ENCODE assay signal across 8 cellular contexts in the genomic region with DNA sequence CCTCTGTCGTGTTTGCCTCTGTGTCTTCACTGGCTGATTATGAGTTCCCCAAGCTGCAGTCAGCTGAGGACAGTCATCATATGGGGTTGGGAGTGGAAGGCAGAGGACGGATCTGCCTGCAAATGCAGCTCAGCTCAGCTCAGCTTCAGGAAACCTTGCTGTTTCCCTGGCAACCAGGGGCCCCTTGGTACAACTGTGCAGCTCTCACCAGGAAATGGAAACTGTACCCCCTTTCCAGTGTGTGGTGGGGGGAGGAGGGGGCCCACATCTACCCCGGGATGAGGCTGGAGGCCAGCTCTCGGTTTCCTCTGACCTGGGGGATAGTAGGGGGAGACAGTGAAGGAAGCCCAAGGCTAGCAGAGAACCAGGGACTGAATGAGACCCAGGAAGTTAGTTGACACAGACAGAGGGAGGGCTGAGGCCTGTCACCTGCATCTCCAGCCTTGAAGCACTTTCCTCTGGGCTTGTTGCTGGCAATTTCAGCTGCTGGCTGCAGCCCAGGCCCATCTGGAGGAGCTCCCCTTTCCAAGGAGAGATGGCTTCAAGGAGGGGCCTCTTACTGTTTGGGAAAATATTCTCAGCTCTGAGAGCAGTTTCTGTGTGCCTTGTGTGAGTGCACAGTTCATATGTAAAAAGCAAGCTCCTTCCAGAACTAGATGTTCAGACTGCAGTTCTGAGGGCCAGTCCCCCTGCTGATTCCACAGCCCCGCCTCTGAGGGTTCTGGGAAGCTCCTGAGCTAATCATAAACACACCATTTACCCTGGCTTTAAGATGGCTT. TPM values are rescaled to one million over a fixed set of nuclear protein-coding genes. Genes with fewer than 3 reads are reported as not detected.
DNase-seq lines count a peak whose midpoint lies in the region; ATAC-seq and TF ChIP-seq lines count a peak whose summit lies in the region.

No MANE protein-coding gene starts in this region.

- no peaks in the 10 kb centered on the region for H3K27me3 ChIP-seq in CD8-positive, alpha-beta T cell (ENCODE audit: insufficient read depth, low read length)
- no peaks in the 10 kb centered on the region for H3K27me3 ChIP-seq in testis

- peak overlapping the region; percentile 95 for H3K27ac Mint-ChIP-seq in CD8-positive, alpha-beta T cell
- H3K27ac Mint-ChIP-seq in nephron = peak overlapping the region; percentile 95 to 99 (median 97)

- no peaks in the 10 kb centered on the region for H3K9me3 Mint-ChIP-seq in CD8-positive, alpha-beta T cell
- no peaks in the 10 kb centered on the region for H3K9me3 Mint-ChIP-seq in nephron

- H3K36me3 Mint-ChIP-seq in CD8-positive, alpha-beta T cell = peaks cover 44% of the 10 kb centered on the region
- peaks cover 24% of the 10 kb centered on the region for H3K36me3 Mint-ChIP-seq in nephron (ENCODE audit: low read depth)

- 28 to 67% methylated on average over 1 to 5 of the region's 5 CpGs for WGBS in testis, 2 donors

- ATAC-seq in CD8-positive, alpha-beta T cell = peak; percentile 83
- ATAC-seq in GM19395 (IDR thresholded peaks at IDR 0.05; ENCODE audit: unreplicated experiment) = peak; percentile 62
- peak; percentile 36 for ATAC-seq in HG03558 (IDR thresholded peaks at IDR 0.05; ENCODE audit: extremely low read depth, unreplicated experiment)

- TF ChIP-seq POLR2A in testis (IDR thresholded peaks at IDR 0.05) = no peak

- peaks cover 15% of the 10 kb centered on the region for H3K36me3 ChIP-seq in CD8-positive, alpha-beta T cell (ENCODE audit: insufficient read depth, low read length)
- no peaks in the 10 kb centered on the region for H3K36me3 ChIP-seq in testis (ENCODE audit: low read depth, missing control alignments)

- H3K4me3 ChIP-seq in CD8-positive, alpha-beta T cell (ENCODE audit: low read depth, low read length) = peak overlapping the region; percentile 37
- H3K4me3 ChIP-seq in testis = no peak overlapping the region

- POLR2A ChIA-PET in CD8-positive, alpha-beta T cell (lab: Charles Lee) = interaction anchor here (0.7 to 2.0 kb wide), 10 partner anchors 10 to 73 kb away, joined by 3 to 21 read pairs (median 5); a partner anchor contains a TSS

- TF ChIP-seq CTCF in CD8-positive, alpha-beta T cell (IDR thresholded peaks at IDR 0.05) = no peak
- no peak for TF ChIP-seq CTCF in nephron (IDR thresholded peaks at IDR 0.05; ENCODE audit: unreplicated experiment in 3 of 3)
- TF ChIP-seq CTCF in testis (IDR thresholded peaks at IDR 0.05) = no peak

- peak overlapping the region; percentile 65 for H3K27ac ChIP-seq in CD8-positive, alpha-beta T cell (ENCODE audit: low read depth, low read length)
- peak overlapping the region; percentile 12 to 84 for H3K27ac ChIP-seq in testis

- peak; percentile 48 to 88 (median 76) for DNase-seq in CD8-positive, alpha-beta T cell
- peak; percentile 67 for DNase-seq in activated CD4-positive, alpha-beta T cell treated with anti-CD3 and anti-CD28 coated beads for 1 hour
- peak; percentile 49 for DNase-seq in dermis blood vessel endothelial cell
- peak; percentile 69 for DNase-seq in testis
- no peak for DNase-seq in NCI-H1048 (lab: John Stamatoyannopoulos, UW)

- H3K9me3 ChIP-seq in CD8-positive, alpha-beta T cell (ENCODE audit: low read length) = no peaks in the 10 kb centered on the region
- no peaks in the 10 kb centered on the region for H3K9me3 ChIP-seq in testis

- intact Hi-C loops in CD8-positive, alpha-beta T cell (cut with DNase I, micrococcal nuclease) = loop anchor here (1.0 to 10.0 kb wide), 7 partner anchors 8 to 796 kb away; a partner anchor contains a TSS
- intact Hi-C loops in testis (cut with DNase I; ENCODE audit: low total_unique reads) = no loop called here

- no peaks in the 10 kb centered on the region for H3K27me3 Mint-ChIP-seq in CD8-positive, alpha-beta T cell (ENCODE audit: low read depth)
- H3K27me3 Mint-ChIP-seq in nephron (ENCODE audit: low read depth) = no peaks in the 10 kb centered on the region

- H3K4me3 Mint-ChIP-seq in CD8-positive, alpha-beta T cell = peak overlapping the region; percentile 75
- H3K4me3 Mint-ChIP-seq in nephron = peak overlapping the region; percentile 14 to 51 (median 46)

- peaks cover 99% of the 10 kb centered on the region for H3K4me1 ChIP-seq in CD8-positive, alpha-beta T cell (ENCODE audit: insufficient read depth, low read length)
- H3K4me1 ChIP-seq in testis = peaks cover 30% of the 10 kb centered on the region

- peaks cover 97% of the 10 kb centered on the region for H3K4me1 Mint-ChIP-seq in CD8-positive, alpha-beta T cell (ENCODE audit: low read depth)
- H3K4me1 Mint-ChIP-seq in nephron = peaks cover 92% of the 10 kb centered on the region

- CTCF ChIA-PET in CD8-positive, alpha-beta T cell (lab: Charles Lee) = interaction anchor here (0.7 to 50.0 kb wide), 5 partner anchors 3 to 99 kb away, joined by 3 to 1723 read pairs (median 16); a partner anchor contains a TSS

RNA-seq across cellular contexts. Expression of a gene that starts 6.9 kb away (rescaled TPM):
- 10 to 100 TPM; 83.5 to 89.4 TPM for total RNA-seq in CD8-positive, alpha-beta T cell
- 144 and 211 TPM in 2 replicates for total RNA-seq in dermis blood vessel endothelial cell
- total RNA-seq in testis = 100 to 1,000 TPM; 116 to 180 TPM
- polyA plus RNA-seq in testis (ENCODE audit: insufficient read depth, low read depth, low replicate concordance) = 152 TPM
